23 cellular contexts compared by ENCODE assay signal in the genomic region with DNA sequence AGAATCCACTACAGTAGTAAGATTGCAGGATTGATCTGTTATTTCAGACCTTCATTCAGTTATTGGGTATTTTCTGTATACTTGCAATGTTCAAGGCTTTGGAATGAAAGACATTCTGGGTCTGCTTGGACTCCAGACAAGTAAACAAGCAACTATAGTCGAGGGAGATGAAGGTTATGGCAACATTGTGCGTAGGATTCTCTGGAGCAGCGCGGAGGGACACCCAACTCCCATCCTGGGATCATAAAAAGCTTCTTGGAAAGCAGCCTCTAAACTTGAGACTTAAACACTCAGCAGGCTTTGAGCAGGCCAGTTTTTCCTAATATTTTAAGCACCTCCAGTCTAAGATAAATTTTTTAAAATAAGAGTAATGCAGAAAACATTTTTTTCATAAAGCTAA. TPM values are rescaled to one million over a fixed set of nuclear protein-coding genes. Genes with fewer than 3 reads are reported as not detected.
DNase-seq lines count a peak whose midpoint lies in the region; ATAC-seq and TF ChIP-seq lines count a peak whose summit lies in the region.
"Had no signal": no experiment of that assay in that cellular context is flagged by ENCODE, and none has a peak within 500 bp of the region (broad histone marks: within the 10 kb centered on the region; RNA-seq: fewer than 3 reads in every experiment).

No MANE protein-coding gene starts in this region.

- TF ChIP-seq CTCF in activated CD8-positive, alpha-beta T cell treated with anti-CD3 and anti-CD28 coated beads for 36 hours (IDR thresholded peaks at IDR 0.05) = no peak
- TF ChIP-seq CTCF in GM23338 (conservative IDR thresholded peaks at IDR 0.05; ENCODE audit: low read depth in 2 of 2) = no peak

- no peak overlapping the region for H3K4me3 ChIP-seq in GM23338
- H3K4me3 ChIP-seq: coronary artery, heart left ventricle, right lobe of liver, thoracic aorta had no signal

- H3K9me2 ChIP-seq in GM23338 (ENCODE audit: insufficient read depth) = no peaks in the 10 kb centered on the region

- no peaks in the 10 kb centered on the region for H3F3A ChIP-seq in GM23338 (replicated peaks; ENCODE audit: low read depth)

- no peaks in the 10 kb centered on the region for H3K79me2 ChIP-seq in GM23338 (replicated peaks; ENCODE audit: insufficient read depth)

- H3K27ac ChIP-seq in GM23338 (ENCODE audit: low read depth) = no peak overlapping the region
- H3K27ac ChIP-seq: coronary artery, foreskin keratinocyte, right lobe of liver, thoracic aorta had no signal

- H2AFZ ChIP-seq in GM23338 = peak overlapping the region; percentile 68; the same call in 1 of the 2 replicates

- no peak for DNase-seq in activated CD8-positive, alpha-beta T cell treated with anti-CD3 and anti-CD28 coated beads for 36 hours
- DNase-seq in activated CD8-positive, alpha-beta T cell treated with anti-CD3 and anti-CD28 coated beads, Interleukin-2, amount 10 ng/mL, durations not matched to agents 7 days and 5 days = no peak
- DNase-seq in GM23338 (ENCODE audit: low spot score) = no peak
- DNase-seq in activated naive CD8-positive, alpha-beta T cell treated with anti-CD3 and anti-CD28 coated beads, Interleukin-2, amount 10 ng/mL, durations not matched to agents 7 days and 5 days = no peak
- DNase-seq in sciatic nerve (ENCODE audit: low spot score) = no peak
- DNase-seq in medulla oblongata (ENCODE audit: extremely low spot score) = no peak
- no peak for DNase-seq in posterior cingulate gyrus
- no peak for DNase-seq in NOMO-1 treated with DMSO at 0.1 percent for 48 hours (lab: John Stamatoyannopoulos, UW; ENCODE audit: unreplicated experiment)
- DNase-seq: activated gamma-delta T cell; AML-193; anterior cingulate cortex; CD4-positive, alpha-beta memory T cell; DMS153; effector memory CD8-positive, alpha-beta T cell; foreskin keratinocyte; heart left ventricle; NCI-H510A; right lobe of liver; stimulated activated CD4-positive, alpha-beta T cell treated with anti-CD3 and anti-CD28 coated beads, Interleukin-4, amount 100 ng/mL, for 4 hours; stimulated activated naive B cell treated with anti-CD40 and anti-IgM and Interleukin-4, amounts not matched to agents 10 μg/mL and 1 μg/mL and 100 μg/mL, for 72 hours had no signal

- no peaks in the 10 kb centered on the region for H3K4me1 ChIP-seq in GM23338 (ENCODE audit: insufficient read depth)
- H3K4me1 ChIP-seq: foreskin keratinocyte had no signal

- H3K4me2 ChIP-seq in GM23338 = no peak overlapping the region

- peaks cover 72% of the 10 kb centered on the region for H3K4me1 Mint-ChIP-seq in activated CD8-positive, alpha-beta T cell treated with anti-CD3 and anti-CD28 coated beads for 36 hours (ENCODE audit: low read depth)
- peaks cover 23% of the 10 kb centered on the region for H3K4me1 Mint-ChIP-seq in activated CD8-positive, alpha-beta T cell treated with anti-CD3 and anti-CD28 coated beads, Interleukin-2, amount 10 ng/mL, durations not matched to agents 7 days and 5 days (ENCODE audit: low read depth)
- no peaks in the 10 kb centered on the region for H3K4me1 Mint-ChIP-seq in GM23338
- H3K4me1 Mint-ChIP-seq in activated naive CD8-positive, alpha-beta T cell treated with anti-CD3 and anti-CD28 coated beads, Interleukin-2, amount 10 ng/mL, durations not matched to agents 7 days and 5 days = peaks cover 59% of the 10 kb centered on the region
- H3K4me1 Mint-ChIP-seq: neural crest cell had no signal

- H3K4me3 Mint-ChIP-seq in activated CD8-positive, alpha-beta T cell treated with anti-CD3 and anti-CD28 coated beads for 36 hours = no peak overlapping the region
- no peak overlapping the region for H3K4me3 Mint-ChIP-seq in activated CD8-positive, alpha-beta T cell treated with anti-CD3 and anti-CD28 coated beads, Interleukin-2, amount 10 ng/mL, durations not matched to agents 7 days and 5 days
- no peak overlapping the region for H3K4me3 Mint-ChIP-seq in GM23338
- peak overlapping the region; percentile 67 for H3K4me3 Mint-ChIP-seq in activated naive CD8-positive, alpha-beta T cell treated with anti-CD3 and anti-CD28 coated beads, Interleukin-2, amount 10 ng/mL, durations not matched to agents 7 days and 5 days
- H3K4me3 Mint-ChIP-seq: neural crest cell; stimulated activated naive B cell treated with anti-CD40 and anti-IgM and Interleukin-4, amounts not matched to agents 10 μg/mL and 1 μg/mL and 100 μg/mL, for 72 hours had no signal

- peaks cover 10% of the 10 kb centered on the region for H3K36me3 Mint-ChIP-seq in activated CD8-positive, alpha-beta T cell treated with anti-CD3 and anti-CD28 coated beads for 36 hours (ENCODE audit: low read depth)
- H3K36me3 Mint-ChIP-seq in activated CD8-positive, alpha-beta T cell treated with anti-CD3 and anti-CD28 coated beads, Interleukin-2, amount 10 ng/mL, durations not matched to agents 7 days and 5 days (ENCODE audit: low read depth) = no peaks in the 10 kb centered on the region
- no peaks in the 10 kb centered on the region for H3K36me3 Mint-ChIP-seq in GM23338 (ENCODE audit: low read depth)
- H3K36me3 Mint-ChIP-seq in activated naive CD8-positive, alpha-beta T cell treated with anti-CD3 and anti-CD28 coated beads, Interleukin-2, amount 10 ng/mL, durations not matched to agents 7 days and 5 days = no peaks in the 10 kb centered on the region
- H3K36me3 Mint-ChIP-seq: CD4-positive, alpha-beta memory T cell; stimulated activated naive B cell treated with anti-CD40 and anti-IgM and Interleukin-4, amounts not matched to agents 10 μg/mL and 1 μg/mL and 100 μg/mL, for 72 hours had no signal

- H3K27ac Mint-ChIP-seq in activated CD8-positive, alpha-beta T cell treated with anti-CD3 and anti-CD28 coated beads for 36 hours = peak overlapping the region; percentile 98
- no peak overlapping the region for H3K27ac Mint-ChIP-seq in activated CD8-positive, alpha-beta T cell treated with anti-CD3 and anti-CD28 coated beads, Interleukin-2, amount 10 ng/mL, durations not matched to agents 7 days and 5 days
- no peak overlapping the region for H3K27ac Mint-ChIP-seq in GM23338
- H3K27ac Mint-ChIP-seq in activated naive CD8-positive, alpha-beta T cell treated with anti-CD3 and anti-CD28 coated beads, Interleukin-2, amount 10 ng/mL, durations not matched to agents 7 days and 5 days = peak overlapping the region; percentile 90
- H3K27ac Mint-ChIP-seq: stimulated activated naive B cell treated with anti-CD40 and anti-IgM and Interleukin-4, amounts not matched to agents 10 μg/mL and 1 μg/mL and 100 μg/mL, for 72 hours had no signal

- POLR2A ChIA-PET in activated CD8-positive, alpha-beta T cell treated with anti-CD3 and anti-CD28 coated beads for 36 hours (lab: Charles Lee) = interaction anchor here (0.7 to 4.2 kb wide), 4 partner anchors 11 to 97 kb away, joined by 3 to 27 read pairs (median 5); no protein-coding TSS in a partner anchor
- POLR2A ChIA-PET in activated CD8-positive, alpha-beta T cell treated with anti-CD3 and anti-CD28 coated beads, Interleukin-2, amount 10 ng/mL, durations not matched to agents 7 days and 5 days (lab: Charles Lee) = interaction anchor here (0.7 to 1.9 kb wide), 3 partner anchors 9 to 29 kb away, joined by 3 to 13 read pairs (median 4); no protein-coding TSS in a partner anchor
- POLR2A ChIA-PET in activated naive CD8-positive, alpha-beta T cell treated with anti-CD3 and anti-CD28 coated beads, Interleukin-2, amount 10 ng/mL, durations not matched to agents 7 days and 5 days (lab: Charles Lee) = interaction anchor here (1.1 to 6.2 kb wide), 3 partner anchors 8 to 26 kb away, joined by 3 to 30 read pairs (median 4); a partner anchor contains a TSS

- intact Hi-C loops in activated CD8-positive, alpha-beta T cell treated with anti-CD3 and anti-CD28 coated beads for 36 hours (cut with micrococcal nuclease) = no loop called here
- intact Hi-C loops in sciatic nerve (cut with DNase I) (loop anchor here (10.0 kb wide), 1 partner anchor 101 kb away; no protein-coding TSS in a partner anchor), posterior cingulate gyrus (cut with DNase I) (no loop called here)

- H3K27me3 ChIP-seq in GM23338 (ENCODE audit: insufficient read depth) = no peaks in the 10 kb centered on the region
- H3K27me3 ChIP-seq: foreskin keratinocyte, heart left ventricle, right lobe of liver had no signal

- no peak for ATAC-seq in activated CD8-positive, alpha-beta T cell treated with anti-CD3 and anti-CD28 coated beads for 36 hours
- no peak for ATAC-seq in activated CD8-positive, alpha-beta T cell treated with anti-CD3 and anti-CD28 coated beads, Interleukin-2, amount 10 ng/mL, durations not matched to agents 7 days and 5 days
- no peak for ATAC-seq in GM23338
- no peak for ATAC-seq in activated naive CD8-positive, alpha-beta T cell treated with anti-CD3 and anti-CD28 coated beads, Interleukin-2, amount 10 ng/mL, durations not matched to agents 7 days and 5 days (ENCODE audit: low read depth)
- ATAC-seq in sciatic nerve = peak; percentile 48
- ATAC-seq: effector memory CD8-positive, alpha-beta T cell; foreskin keratinocyte; heart left ventricle; stimulated activated naive B cell treated with anti-CD40 and anti-IgM and Interleukin-4, amounts not matched to agents 10 μg/mL and 1 μg/mL and 100 μg/mL, for 72 hours had no signal

- no peaks in the 10 kb centered on the region for H3K27me3 Mint-ChIP-seq in activated CD8-positive, alpha-beta T cell treated with anti-CD3 and anti-CD28 coated beads for 36 hours
- H3K27me3 Mint-ChIP-seq in activated CD8-positive, alpha-beta T cell treated with anti-CD3 and anti-CD28 coated beads, Interleukin-2, amount 10 ng/mL, durations not matched to agents 7 days and 5 days (ENCODE audit: low read depth) = no peaks in the 10 kb centered on the region
- H3K27me3 Mint-ChIP-seq in GM23338 (ENCODE audit: insufficient read depth, low read depth, poor library complexity) = peaks cover 2% of the 10 kb centered on the region
- H3K27me3 Mint-ChIP-seq in activated naive CD8-positive, alpha-beta T cell treated with anti-CD3 and anti-CD28 coated beads, Interleukin-2, amount 10 ng/mL, durations not matched to agents 7 days and 5 days = no peaks in the 10 kb centered on the region
- H3K27me3 Mint-ChIP-seq: CD4-positive, alpha-beta memory T cell; effector memory CD8-positive, alpha-beta T cell; stimulated activated naive B cell treated with anti-CD40 and anti-IgM and Interleukin-4, amounts not matched to agents 10 μg/mL and 1 μg/mL and 100 μg/mL, for 72 hours had no signal

- no peaks in the 10 kb centered on the region for H3K9me3 Mint-ChIP-seq in activated CD8-positive, alpha-beta T cell treated with anti-CD3 and anti-CD28 coated beads for 36 hours
- H3K9me3 Mint-ChIP-seq in activated CD8-positive, alpha-beta T cell treated with anti-CD3 and anti-CD28 coated beads, Interleukin-2, amount 10 ng/mL, durations not matched to agents 7 days and 5 days (ENCODE audit: insufficient read depth) = no peaks in the 10 kb centered on the region
- no peaks in the 10 kb centered on the region for H3K9me3 Mint-ChIP-seq in GM23338
- H3K9me3 Mint-ChIP-seq in activated naive CD8-positive, alpha-beta T cell treated with anti-CD3 and anti-CD28 coated beads, Interleukin-2, amount 10 ng/mL, durations not matched to agents 7 days and 5 days = no peaks in the 10 kb centered on the region
- H3K9me3 Mint-ChIP-seq: CD4-positive, alpha-beta memory T cell; effector memory CD8-positive, alpha-beta T cell; neural crest cell; stimulated activated naive B cell treated with anti-CD40 and anti-IgM and Interleukin-4, amounts not matched to agents 10 μg/mL and 1 μg/mL and 100 μg/mL, for 72 hours had no signal

- CTCF ChIA-PET in activated CD8-positive, alpha-beta T cell treated with anti-CD3 and anti-CD28 coated beads for 36 hours (lab: Charles Lee) = interaction anchor here (1.0 to 1.1 kb wide), 2 partner anchors 8 to 97 kb away, joined by 4 read pairs; no protein-coding TSS in a partner anchor
- CTCF ChIA-PET in activated CD8-positive, alpha-beta T cell treated with anti-CD3 and anti-CD28 coated beads, Interleukin-2, amount 10 ng/mL, durations not matched to agents 7 days and 5 days (lab: Charles Lee) = interaction anchor here (1.1 to 2.9 kb wide), 3 partner anchors 9 to 97 kb away, joined by 3 to 16 read pairs (median 5); no protein-coding TSS in a partner anchor

- no peaks in the 10 kb centered on the region for H4K20me1 ChIP-seq in GM23338 (replicated peaks; ENCODE audit: insufficient read depth)

- H3K36me3 ChIP-seq in GM23338 (ENCODE audit: insufficient read depth) = no peaks in the 10 kb centered on the region
- H3K36me3 ChIP-seq: heart left ventricle, right lobe of liver, thoracic aorta had no signal

RNA-seq across cellular contexts. Expression of a gene that starts 7.5 kb away (rescaled TPM):
- total RNA-seq in activated CD8-positive, alpha-beta T cell treated with anti-CD3 and anti-CD28 coated beads for 36 hours = 10 to 100 TPM; 77.4 to 87.3 TPM
- total RNA-seq in activated CD8-positive, alpha-beta T cell treated with anti-CD3 and anti-CD28 coated beads, Interleukin-2, amount 10 ng/mL, durations not matched to agents 7 days and 5 days = 10 to 100 TPM; 26.2 to 28.6 TPM
- total RNA-seq in GM23338 (2014; rRNA removed; shearing (Covaris generic)) = 0.16 and 1.0 TPM in 2 replicates
- polyA plus RNA-seq in GM23338 (2016; fragmentation: Nextera tagmentation; extraction: Ambion mirVana) = 0.14 and 0.21 TPM in 2 replicates
- total RNA-seq in activated naive CD8-positive, alpha-beta T cell treated with anti-CD3 and anti-CD28 coated beads, Interleukin-2, amount 10 ng/mL, durations not matched to agents 7 days and 5 days = 10 to 100 TPM; 52.8 to 61.2 TPM
- total RNA-seq in sciatic nerve = 61.9 TPM

Comparison
In these comparisons a context has a peak if more than half of its experiments do, and no peak if none do; other contexts are left out.
1. H3K27ac Mint-ChIP-seq: peak in activated CD8-positive, alpha-beta T cell treated with anti-CD3 and anti-CD28 coated beads for 36 hours (single experiment) and activated naive CD8-positive, alpha-beta T cell treated with anti-CD3 and anti-CD28 coated beads, Interleukin-2, amount 10 ng/mL, durations not matched to agents 7 days and 5 days (single experiment); none in activated CD8-positive, alpha-beta T cell treated with anti-CD3 and anti-CD28 coated beads, Interleukin-2, amount 10 ng/mL, durations not matched to agents 7 days and 5 days (single experiment) and GM23338 (single experiment).
2. RNA of a gene that starts 7.5 kb away (total RNA-seq): 77.4 to 87.3 TPM in activated CD8-positive, alpha-beta T cell treated with anti-CD3 and anti-CD28 coated beads for 36 hours, 61.9 TPM in sciatic nerve (single experiment), 52.8 to 61.2 TPM in activated naive CD8-positive, alpha-beta T cell treated with anti-CD3 and anti-CD28 coated beads, Interleukin-2, amount 10 ng/mL, durations not matched to agents 7 days and 5 days and 26.2 to 28.6 TPM in activated CD8-positive, alpha-beta T cell treated with anti-CD3 and anti-CD28 coated beads, Interleukin-2, amount 10 ng/mL, durations not matched to agents 7 days and 5 days; 0.16 to 1.0 TPM in GM23338; every median in the first group is over 10 times any median in the second.